In the genomic region with DNA sequence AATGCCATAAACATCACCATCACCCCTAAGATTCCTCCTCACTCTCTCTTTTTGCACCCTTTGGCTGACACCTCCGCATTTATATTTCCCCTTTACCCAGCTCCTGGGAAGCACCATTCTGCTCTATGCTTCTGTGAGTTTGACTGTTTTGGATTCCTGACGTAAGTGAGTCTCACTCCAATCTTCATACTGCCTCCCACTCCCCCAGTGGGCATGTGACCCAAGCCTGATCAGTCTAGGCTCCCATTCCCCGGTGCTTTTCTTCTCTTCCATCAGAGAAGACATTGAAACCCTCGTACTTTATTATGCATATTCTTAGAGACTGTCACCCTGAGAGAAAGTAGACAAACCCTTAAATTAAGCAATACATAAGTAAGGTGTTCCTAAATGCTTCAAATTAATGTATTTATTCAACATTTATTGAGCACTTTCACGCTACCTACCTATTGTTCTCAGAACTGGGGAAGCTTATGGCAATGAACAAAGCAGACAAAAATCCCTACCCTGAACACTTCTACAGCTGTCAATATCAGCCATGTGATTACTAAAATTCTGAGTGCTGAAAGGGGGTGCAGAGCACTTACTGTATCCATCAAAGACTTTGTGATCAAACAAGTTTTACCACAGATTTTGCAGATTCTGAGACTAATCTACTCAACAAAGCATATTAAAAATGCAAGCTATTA, we compare ENCODE assay signal across 19 cellular contexts. TPM values are rescaled to one million over a fixed set of nuclear protein-coding genes. Genes with fewer than 3 reads are reported as not detected.
A peak's percentile ranks its signal among the peaks of the same experiment; 100 is the strongest.
DNase-seq lines count a peak whose midpoint lies in the region; ATAC-seq lines count a peak whose summit lies in the region.
"Had no signal": no experiment of that assay in that cellular context is flagged by ENCODE, and none has a peak within 500 bp of the region (broad histone marks: within the 10 kb centered on the region; RNA-seq: fewer than 3 reads in every experiment).

No MANE protein-coding gene starts in this region.

- H3K36me3 Mint-ChIP-seq in T-helper 17 cell (ENCODE audit: low read depth), result peaks cover 5% of the 10 kb centered on the region

- H3K27me3 Mint-ChIP-seq in T-helper 17 cell, result peaks cover 41% of the 10 kb centered on the region

- DNase-seq in T-helper 17 cell (no peak), putamen (ENCODE audit: low spot score) (peak; percentile 71), AG20443 (ENCODE audit: low spot score) (no peak), GM03348 (ENCODE audit: low spot score) (no peak), EL (no peak)
- DNase-seq in stimulated activated CD4-positive, alpha-beta T cell treated with anti-CD3 and anti-CD28 coated beads, Interleukin-12 subunit alpha, Interleukin-12 subunit beta, amount 100 ng/mL, for 4 hours, result no peak
- DNase-seq: ACHN; BE2C; CD8-positive, alpha-beta memory T cell; H7; KG1; NCI-H1105 treated with DMSO at 0.1 percent for 48 hours; NCI-H187; NCI-H2171; NCI-H446 treated with DMSO at 0.1 percent for 48 hours; NCI-H82; SIG-M5 had no signal

- ATAC-seq in GM18498 (IDR thresholded peaks at IDR 0.05; ENCODE audit: unreplicated experiment), result peak; percentile 23
- peak; percentile 43 for ATAC-seq in HG03432 (IDR thresholded peaks at IDR 0.05; ENCODE audit: unreplicated experiment)
- ATAC-seq in T-helper 17 cell, result no peak

- H3K4me1 Mint-ChIP-seq in T-helper 17 cell, result peaks cover 7% of the 10 kb centered on the region

- no peak overlapping the region for H3K27ac Mint-ChIP-seq in T-helper 17 cell
- H3K27ac Mint-ChIP-seq: CD8-positive, alpha-beta memory T cell had no signal

- H3K9me3 ChIP-seq in T-helper 17 cell (ENCODE audit: control insufficient read depth, low read length, poor library complexity, severe bottlenecking), result no peaks in the 10 kb centered on the region
- H3K9me3 ChIP-seq: BE2C had no signal

- H3K4me3 Mint-ChIP-seq in T-helper 17 cell, result peak overlapping the region; percentile 12
- H3K4me3 Mint-ChIP-seq: CD8-positive, alpha-beta memory T cell had no signal

RNA-seq across cellular contexts. Expression of a gene that starts 43.4 kb away (rescaled TPM):
- total RNA-seq in T-helper 17 cell, result 1 to 10 TPM; 7.9 to 8.7 TPM
